Comparison of ENCODE assay signal across 1 cellular context in genomic region chr14:52235434-52235833, GRCh38.
TF ChIP-seq lines count a peak whose summit lies in the region.

No MANE protein-coding gene starts in this region.

TF ChIP-seq in GM23338, 12 proteins besides CTCF, POLR2A, EP300 and RAD21 (continued from another document):
- TF ChIP-seq ZNF462 (CRISPR knock-in tag; IDR thresholded peaks at IDR 0.05) (no peak), POLR2AphosphoS5 (IDR thresholded peaks at IDR 0.05; ENCODE audit: low read depth) (no peak), ZNF331 (CRISPR knock-in tag; IDR thresholded peaks at IDR 0.05; ENCODE audit: low read depth) (no peak), JUNB (IDR thresholded peaks at IDR 0.05; ENCODE audit: unreplicated experiment) (no peak), REST (IDR thresholded peaks at IDR 0.05; ENCODE audit: unreplicated experiment) (no peak)
